Comparison of ENCODE assay signal across 19 cellular contexts in genomic region chr14:88196925-88197324, GRCh38.
DNase-seq lines count a peak whose midpoint lies in the region; ATAC-seq, FAIRE-seq and TF ChIP-seq lines count a peak whose summit lies in the region.
"Had no signal": no experiment of that assay in that cellular context is flagged by ENCODE, and none has a peak within 500 bp of the region (broad histone marks: within the 10 kb centered on the region; RNA-seq: fewer than 3 reads in every experiment).

No MANE protein-coding gene starts in this region.

- peaks cover 15% of the 10 kb centered on the region for H3K27me3 Mint-ChIP-seq in chondrocyte (ENCODE audit: low read depth)

- TF ChIP-seq CTCF in chondrocyte (IDR thresholded peaks at IDR 0.05) (no peak), HepG2 (CRISPR knock-in tag; IDR thresholded peaks at IDR 0.05) (no peak)

- H3K4me1 ChIP-seq in HepG2 (ENCODE audit: insufficient read depth, low read length) = no peaks in the 10 kb centered on the region
- H3K4me1 ChIP-seq: vagina had no signal

- peaks cover 3 to 33% of the 10 kb centered on the region in 2 experiments; a peak in 3 of 5 replicates for H3K27me3 ChIP-seq in HepG2 (ENCODE audit: control insufficient read depth in 1 of 2, insufficient read depth in 2 of 2, low read length in 2 of 2)
- H3K27me3 ChIP-seq: vagina had no signal

- no peaks in the 10 kb centered on the region for H3K79me2 ChIP-seq in HepG2 (ENCODE audit: insufficient read depth, low read length)

- no peak overlapping the region for H3K27ac Mint-ChIP-seq in chondrocyte (ENCODE audit: unreplicated experiment)
- H3K27ac Mint-ChIP-seq: CD8-positive, alpha-beta T cell had no signal

- CTCF ChIA-PET in HepG2 (lab: Yijun Ruan, JAX; ENCODE audit: low intra/inter-chr PET ratio, low total read pairs) = no interaction called here

- no peaks in the 10 kb centered on the region for H3K9me3 ChIP-seq in HepG2 (ENCODE audit: low read length)
- H3K9me3 ChIP-seq: vagina had no signal

- DNase-seq in chondrocyte (ENCODE audit: low spot score) (no peak), HepG2 (ENCODE audit: low spot score) (no peak), NCI-H2171 (lab: John Stamatoyannopoulos, UW) (no peak)
- DNase-seq in NK-92 treated with Interleukin-12 subunit alpha and Interleukin-12 subunit beta, amount 100 ng/mL, for 24 hours (lab: John Stamatoyannopoulos, UW) = no peak
- DNase-seq: activated CD4-positive, alpha-beta T cell treated with anti-CD3 and anti-CD28 coated beads for 1 hour; activated CD8-positive, alpha-beta memory T cell treated with anti-CD3 and anti-CD28 coated beads, Interleukin-2, amount 50 U/mL, for 4 hours; activated naive CD4-positive, alpha-beta T cell treated with anti-CD3 and anti-CD28 coated beads, Interleukin-2, amount 10 ng/mL, durations not matched to agents 7 days and 5 days; CD8-positive, alpha-beta T cell; kidney glomerular epithelial cell; NCI-H2029 treated with DMSO at 0.1 percent for 48 hours; NCI-H526 treated with DMSO at 0.1 percent for 48 hours; OCI-M1 had no signal

- H3K36me3 Mint-ChIP-seq in chondrocyte (ENCODE audit: low read depth) = no peaks in the 10 kb centered on the region
- H3K36me3 Mint-ChIP-seq: activated naive CD4-positive, alpha-beta T cell treated with anti-CD3 and anti-CD28 coated beads, Interleukin-2, amount 10 ng/mL, durations not matched to agents 7 days and 5 days; CD8-positive, alpha-beta T cell had no signal

- intact Hi-C loops in HepG2 (cut with micrococcal nuclease; ENCODE audit: unreplicated experiment) = no loop called here

- no TSS peak for BruUV-seq in HepG2 (replicated peaks; lab: Mats Ljungman, UMichigan)

- no peak overlapping the region for H3K4me2 ChIP-seq in HepG2 (ENCODE audit: low read depth, low read length)

- no peaks in the 10 kb centered on the region for H3K36me3 ChIP-seq in HepG2 (replicated peaks in 1 of 2; ENCODE audit: control insufficient read depth in 1 of 2, insufficient read depth in 2 of 2, low read length in 2 of 2)
- H3K36me3 ChIP-seq: vagina had no signal

- TF ChIP-seq EP300 in HepG2 (IDR thresholded peaks at IDR 0.05; ENCODE audit: low read depth in 2 of 2, low read length in 2 of 2) = no peak
- no peak for TF ChIP-seq EP300 in HepG2 (CRISPR knock-in tag; IDR thresholded peaks at IDR 0.05; ENCODE audit: borderline replicate concordance)

- no peak overlapping the region for H3K27ac ChIP-seq in HepG2 (ENCODE audit: extremely low read length, insufficient read depth, low read length)
- H3K27ac ChIP-seq: vagina had no signal

- no peak overlapping the region for H3K4me3 ChIP-seq in HepG2 (replicated peaks in 1 of 3; ENCODE audit: insufficient read depth in 1 of 3, low read depth in 2 of 3, low read length in 3 of 3)
- H3K4me3 ChIP-seq: vagina had no signal

- H3K4me1 Mint-ChIP-seq in chondrocyte (ENCODE audit: low read depth) = no peaks in the 10 kb centered on the region
- H3K4me1 Mint-ChIP-seq: activated naive CD4-positive, alpha-beta T cell treated with anti-CD3 and anti-CD28 coated beads, Interleukin-2, amount 10 ng/mL, durations not matched to agents 7 days and 5 days had no signal

- H3K9me3 Mint-ChIP-seq in chondrocyte (ENCODE audit: low read depth) = no peaks in the 10 kb centered on the region
- H3K9me3 Mint-ChIP-seq: activated naive CD4-positive, alpha-beta T cell treated with anti-CD3 and anti-CD28 coated beads, Interleukin-2, amount 10 ng/mL, durations not matched to agents 7 days and 5 days; CD8-positive, alpha-beta T cell had no signal

- no peak overlapping the region for H3K4me3 Mint-ChIP-seq in chondrocyte (ENCODE audit: unreplicated experiment)
- H3K4me3 Mint-ChIP-seq: activated naive CD4-positive, alpha-beta T cell treated with anti-CD3 and anti-CD28 coated beads, Interleukin-2, amount 10 ng/mL, durations not matched to agents 7 days and 5 days; CD8-positive, alpha-beta T cell had no signal

- no peak for TF ChIP-seq POLR2A in HepG2 (IDR thresholded peaks at IDR 0.05; ENCODE audit: insufficient read depth in 1 of 2, low read depth in 2 of 2, low read length in 2 of 2)

- H3K9ac ChIP-seq in HepG2 (ENCODE audit: insufficient read depth, low read depth, low read length) = no peak overlapping the region

- POLR2A ChIA-PET in HepG2 (lab: Yijun Ruan, JAX) = no interaction called here

- no peak for TF ChIP-seq RAD21 in HepG2 (CRISPR knock-in tag; IDR thresholded peaks at IDR 0.05)

- in situ Hi-C loops in HepG2 (cut with HindIII; ENCODE audit: extremely low pct_ligation_motif_present, low pct_unique_long_range_greater_than_20kb) = no loop called here

- no peak overlapping the region for H2AFZ ChIP-seq in HepG2 (ENCODE audit: low read length)

- FAIRE-seq in HepG2 (lab: Jason Lieb, UNC) = no peak
- FAIRE-seq: astrocyte, H54 had no signal

- ATAC-seq in GM18511 (IDR thresholded peaks at IDR 0.05; ENCODE audit: unreplicated experiment) (peak; percentile 83), GM21390 (IDR thresholded peaks at IDR 0.05; ENCODE audit: unreplicated experiment) (peak; percentile 81), HG02885 (IDR thresholded peaks at IDR 0.05; ENCODE audit: poor library complexity, unreplicated experiment) (peak; percentile 86), HG03558 (IDR thresholded peaks at IDR 0.05; ENCODE audit: extremely low read depth, unreplicated experiment) (peak; percentile 83), HepG2 (no peak)
- ATAC-seq: CD8-positive, alpha-beta T cell had no signal

- WGBS in HepG2 (ENCODE audit: low lambda C conversion rate) = 71% methylated on average over 1 of the region's 1 CpG

- H4K20me1 ChIP-seq in HepG2 (ENCODE audit: insufficient read depth, low read length) = no peaks in the 10 kb centered on the region

TF ChIP-seq in HepG2, 621 proteins besides CTCF, POLR2A, EP300 and RAD21:
- no peak for TF ChIP-seq ZNF101 (CRISPR knock-in tag; IDR thresholded peaks at IDR 0.05; ENCODE audit: borderline replicate concordance, low read depth)
- no peak for TF ChIP-seq ISX (CRISPR knock-in tag; conservative IDR thresholded peaks at IDR 0.05)
